ENCODE assay signal across 8 cellular contexts in genomic region chrX:136162827-136163427, GRCh38. TPM values are rescaled to one million over a fixed set of nuclear protein-coding genes. Genes with fewer than 3 reads are reported as not detected.
DNase-seq lines count a peak whose midpoint lies in the region; ATAC-seq and TF ChIP-seq lines count a peak whose summit lies in the region.

No MANE protein-coding gene starts in this region.

- peaks cover 2 to 84% (median 7%) of the 10 kb centered on the region in 3 donors for H3K4me1 ChIP-seq in gastroesophageal sphincter

- no peaks in the 10 kb centered on the region for H3K9me3 ChIP-seq in gastroesophageal sphincter

- H3K4me1 Mint-ChIP-seq in activated T-cell treated with anti-CD3 and anti-CD28 coated beads, Interleukin-2, amount 50 U/mL, for 24 hours (ENCODE audit: low read depth), result no peaks in the 10 kb centered on the region

- no peak overlapping the region for H3K4me3 ChIP-seq in gastroesophageal sphincter

- H3K36me3 Mint-ChIP-seq in activated T-cell treated with anti-CD3 and anti-CD28 coated beads, Interleukin-2, amount 50 U/mL, for 24 hours (ENCODE audit: low read depth), result no peaks in the 10 kb centered on the region

- no peak for TF ChIP-seq EP300 in gastroesophageal sphincter (IDR thresholded peaks at IDR 0.05)

- no peak overlapping the region for H3K4me3 Mint-ChIP-seq in activated T-cell treated with anti-CD3 and anti-CD28 coated beads, Interleukin-2, amount 50 U/mL, for 24 hours

- TF ChIP-seq CTCF in gastroesophageal sphincter (IDR thresholded peaks at IDR 0.05), result peak; percentile 34 to 78 (median 60)

- H3K27me3 ChIP-seq in gastroesophageal sphincter, result no peaks in the 10 kb centered on the region

- H3K27me3 Mint-ChIP-seq in activated T-cell treated with anti-CD3 and anti-CD28 coated beads, Interleukin-2, amount 50 U/mL, for 24 hours, result peaks cover 10% of the 10 kb centered on the region

- H3K9me3 Mint-ChIP-seq in activated T-cell treated with anti-CD3 and anti-CD28 coated beads, Interleukin-2, amount 50 U/mL, for 24 hours, result no peaks in the 10 kb centered on the region

- ATAC-seq in gastroesophageal sphincter (peak; percentile 53), GM21526 (IDR thresholded peaks at IDR 0.05; ENCODE audit: low FRiP score, unreplicated experiment) (no peak), HG03045 (IDR thresholded peaks at IDR 0.05; ENCODE audit: unreplicated experiment) (no peak)

- WGBS in gastroesophageal sphincter (ENCODE audit: low coverage in 1 of 2), 2 donors, result 13% methylated on average over 4 of the region's 8 CpGs; no CpG with 5 or more reads in 1 of the 2 donors

- no peak overlapping the region for H3K27ac Mint-ChIP-seq in activated T-cell treated with anti-CD3 and anti-CD28 coated beads, Interleukin-2, amount 50 U/mL, for 24 hours

- peak; percentile 15 for DNase-seq in DMS114 treated with DMSO at 0.1 percent for 48 hours (lab: John Stamatoyannopoulos, UW; ENCODE audit: unreplicated experiment)
- DNase-seq in H4 (ENCODE audit: low spot score), result peak; percentile 60
- peak; percentile 64 for DNase-seq in NCI-H69 (lab: John Stamatoyannopoulos, UW)
- peak; percentile 60 for DNase-seq in activated T-cell treated with anti-CD3 and anti-CD28 coated beads, Interleukin-2, amount 50 U/mL, for 24 hours
- peak; percentile 7 for DNase-seq in putamen (ENCODE audit: low spot score)

- no peaks in the 10 kb centered on the region for H3K36me3 ChIP-seq in gastroesophageal sphincter

- TF ChIP-seq POLR2A in gastroesophageal sphincter (IDR thresholded peaks at IDR 0.05), result no peak

- peak overlapping the region; percentile 84 to 99 (median 94) for H3K27ac ChIP-seq in gastroesophageal sphincter

RNA-seq across cellular contexts. Expression of gene FHL1, which starts 15.6 kb away (rescaled TPM):
- total RNA-seq in H4 (2014; rRNA removed; shearing (Covaris generic)), result 139 and 149 TPM in 2 replicates
- 1,000 to 10,000 TPM; 2,495 to 4,363 (median 3,004) TPM for total RNA-seq in gastroesophageal sphincter

Comparison
In these comparisons a context has a peak if more than half of its experiments do, and no peak if none do; other contexts are left out.
1. DNase-seq: peak in every context shown above with its lines; median percentile 64 in NCI-H69; 60 in H4; 60 in activated T-cell treated with anti-CD3 and anti-CD28 coated beads, Interleukin-2, amount 50 U/mL, for 24 hours; 15 in DMS114 treated with DMSO at 0.1 percent for 48 hours; 7 in putamen.
2. RNA of gene FHL1, which starts 15.6 kb away (total RNA-seq): 2,495 to 4,363 TPM in gastroesophageal sphincter; 139 to 149 TPM in H4; every median in the first group is over 10 times any median in the second.